ENCODE assay signal across 8 cellular contexts in genomic region chr17:77609553-77610517, GRCh38.
A peak's percentile ranks its signal among the peaks of the same experiment; 100 is the strongest.
DNase-seq lines count a peak whose midpoint lies in the region; ATAC-seq and TF ChIP-seq lines count a peak whose summit lies in the region.

No MANE protein-coding gene starts in this region.

- DNase-seq in MV-4-11 (lab: John Stamatoyannopoulos, UW), result peak; percentile 68
- DNase-seq in activated T-cell treated with anti-CD3 and anti-CD28 coated beads for 1 hour (ENCODE audit: low read depth), result peak; percentile 46
- DNase-seq in left lung, result no peak
- DNase-seq in stimulated activated CD8-positive, alpha-beta memory T cell treated with anti-CD3 and anti-CD28 coated beads, Interleukin-7, amount 100 ng/mL, for 24 hours (ENCODE audit: low read depth), result peak; percentile 13
- no peak for DNase-seq in DMS 273 (lab: John Stamatoyannopoulos, UW; ENCODE audit: unreplicated experiment)

- no peaks in the 10 kb centered on the region for H3K27me3 ChIP-seq in left lung

- H3K4me3 ChIP-seq in left lung, result peak overlapping the region in 1 of 2 donors; percentile 8

- no peak overlapping the region for H3K27ac ChIP-seq in left lung

- no peak for TF ChIP-seq CTCF in left lung (IDR thresholded peaks at IDR 0.05)

- intact Hi-C loops in left lung (cut with DNase I), result no loop called here

- H3K4me1 ChIP-seq in left lung, result peaks cover 0 to 7% of the 10 kb centered on the region in 2 donors

- no peaks in the 10 kb centered on the region for H3K9me3 ChIP-seq in left lung

- ATAC-seq in left lung (peak; percentile 41), HG03432 (IDR thresholded peaks at IDR 0.05; ENCODE audit: unreplicated experiment) (no peak), HG02571 (IDR thresholded peaks at IDR 0.05; ENCODE audit: unreplicated experiment) (no peak), GM18909 (IDR thresholded peaks at IDR 0.05; ENCODE audit: poor library complexity, unreplicated experiment) (no peak)

- H3K36me3 ChIP-seq in left lung, result no peaks in the 10 kb centered on the region

Comparison
In these comparisons a context has a peak if more than half of its experiments do, and no peak if none do; other contexts are left out.
1. DNase-seq: peak in MV-4-11 (single experiment), activated T-cell treated with anti-CD3 and anti-CD28 coated beads for 1 hour (single experiment) and stimulated activated CD8-positive, alpha-beta memory T cell treated with anti-CD3 and anti-CD28 coated beads, Interleukin-7, amount 100 ng/mL, for 24 hours (single experiment); none in left lung (0 of 2) and DMS 273 (single experiment).